ENCODE assay signal across 29 cellular contexts in genomic region chr11:68667511-68668253, GRCh38. TPM values are rescaled to one million over a fixed set of nuclear protein-coding genes. Genes with fewer than 3 reads are reported as not detected.
"Had no signal": no experiment of that assay in that cellular context is flagged by ENCODE, and none has a peak within 500 bp of the region (broad histone marks: within the 10 kb centered on the region; RNA-seq: fewer than 3 reads in every experiment).

No MANE protein-coding gene starts in this region.

- H3K4me3 Mint-ChIP-seq: activated CD4-positive, alpha-beta T cell treated with anti-CD3 and anti-CD28 coated beads for 36 hours; activated CD8-positive, alpha-beta memory T cell treated with anti-CD3 and anti-CD28 coated beads, Interleukin-2, amount 10 ng/mL, durations not matched to agents 7 days and 5 days; activated CD8-positive, alpha-beta T cell treated with anti-CD3 and anti-CD28 coated beads, Interleukin-2, amount 10 ng/mL, durations not matched to agents 7 days and 5 days; central memory CD8-positive, alpha-beta T cell; memory B cell; natural killer cell; neural progenitor cell; T-helper 2 cell treated with Interferon-gamma antibody and Interleukin-4, amounts not matched to agents 5 μg/mL and 100 μg/mL, for 36 hours had no signal

- H3K9me3 Mint-ChIP-seq: activated naive CD4-positive, alpha-beta T cell treated with anti-CD3 and anti-CD28 coated beads, Interleukin-2, amount 50 U/mL, for 72 hours; activated T-helper 2 cell treated with anti-CD3 and anti-CD28 coated beads, Interferon-gamma antibody, Interleukin-2, Interleukin-4, amounts not matched to agents 10 μg/mL and 5 μg/mL and 100 μg/mL, durations not matched to agents 14 hours and 24 hours and 36 hours; central memory CD8-positive, alpha-beta T cell; natural killer cell; neural progenitor cell; T-helper 2 cell treated with Interferon-gamma antibody and Interleukin-4, amounts not matched to agents 5 μg/mL and 100 μg/mL, for 36 hours had no signal

- H3K9me3 ChIP-seq: breast epithelium, right lobe of liver, testis, transverse colon, uterus had no signal

- H3K27me3 Mint-ChIP-seq: activated CD4-positive, alpha-beta T cell treated with anti-CD3 and anti-CD28 coated beads for 36 hours had no signal

- H3K4me1 ChIP-seq: breast epithelium, neural progenitor cell, right lobe of liver, testis, transverse colon, uterus had no signal

- H3K27ac ChIP-seq: breast epithelium, dorsolateral prefrontal cortex, hepatocyte, neural progenitor cell, right lobe of liver, testis, transverse colon, uterus had no signal

- H3K4me1 Mint-ChIP-seq: activated CD4-positive, alpha-beta T cell treated with anti-CD3 and anti-CD28 coated beads for 36 hours; activated CD8-positive, alpha-beta memory T cell treated with anti-CD3 and anti-CD28 coated beads, Interleukin-2, amount 10 ng/mL, durations not matched to agents 7 days and 5 days; central memory CD8-positive, alpha-beta T cell; memory B cell; natural killer cell had no signal

- H3K4me3 ChIP-seq: breast epithelium, dorsolateral prefrontal cortex, hepatocyte, neural progenitor cell, right lobe of liver, testis, transverse colon, uterus had no signal

- H3K36me3 Mint-ChIP-seq: activated CD8-positive, alpha-beta memory T cell treated with anti-CD3 and anti-CD28 coated beads, Interleukin-2, amount 10 ng/mL, durations not matched to agents 7 days and 5 days; activated naive CD4-positive, alpha-beta T cell treated with anti-CD3 and anti-CD28 coated beads, Interleukin-2, amount 50 U/mL, for 72 hours; memory B cell; natural killer cell had no signal

- H3K27ac Mint-ChIP-seq: activated CD4-positive, alpha-beta T cell treated with anti-CD3 and anti-CD28 coated beads for 36 hours; activated CD8-positive, alpha-beta memory T cell treated with anti-CD3 and anti-CD28 coated beads, Interleukin-2, amount 10 ng/mL, durations not matched to agents 7 days and 5 days; activated CD8-positive, alpha-beta T cell treated with anti-CD3 and anti-CD28 coated beads, Interleukin-2, amount 10 ng/mL, durations not matched to agents 7 days and 5 days; activated naive CD4-positive, alpha-beta T cell treated with anti-CD3 and anti-CD28 coated beads, Interleukin-2, amount 50 U/mL, for 72 hours; activated T-helper 2 cell treated with anti-CD3 and anti-CD28 coated beads, Interferon-gamma antibody, Interleukin-2, Interleukin-4, amounts not matched to agents 10 μg/mL and 5 μg/mL and 100 μg/mL, durations not matched to agents 14 hours and 24 hours and 36 hours; memory B cell; natural killer cell; neural progenitor cell; T-helper 2 cell treated with Interferon-gamma antibody and Interleukin-4, amounts not matched to agents 5 μg/mL and 100 μg/mL, for 36 hours had no signal

- H3K27me3 ChIP-seq: hepatocyte, neural progenitor cell, right lobe of liver, testis, transverse colon, uterus had no signal

- H3K9ac ChIP-seq: neural progenitor cell had no signal

- H3K79me2 ChIP-seq: hepatocyte had no signal

- FAIRE-seq: colon, frontal cortex, keratinocyte, small intestine had no signal

- H2AFZ ChIP-seq: hepatocyte, neural progenitor cell had no signal

- H3K36me3 ChIP-seq: breast epithelium, neural progenitor cell, right lobe of liver, transverse colon, uterus had no signal

- ATAC-seq: activated CD4-positive, alpha-beta T cell treated with anti-CD3 and anti-CD28 coated beads for 36 hours; activated CD8-positive, alpha-beta memory T cell treated with anti-CD3 and anti-CD28 coated beads, Interleukin-2, amount 10 ng/mL, durations not matched to agents 7 days and 5 days; activated CD8-positive, alpha-beta T cell treated with anti-CD3 and anti-CD28 coated beads, Interleukin-2, amount 10 ng/mL, durations not matched to agents 7 days and 5 days; activated naive CD4-positive, alpha-beta T cell treated with anti-CD3 and anti-CD28 coated beads, Interleukin-2, amount 50 U/mL, for 72 hours; left colon; natural killer cell had no signal

- H3K4me2 ChIP-seq: hepatocyte, neural progenitor cell had no signal

- DNase-seq: activated CD4-positive, alpha-beta T cell treated with anti-CD3 and anti-CD28 coated beads for 36 hours; activated CD4-positive, CD25-positive, alpha-beta regulatory T cell; activated CD8-positive, alpha-beta memory T cell treated with anti-CD3 and anti-CD28 coated beads, Interleukin-2, amount 10 ng/mL, durations not matched to agents 7 days and 5 days; activated CD8-positive, alpha-beta T cell treated with anti-CD3 and anti-CD28 coated beads, Interleukin-2, amount 10 ng/mL, durations not matched to agents 7 days and 5 days; activated naive CD4-positive, alpha-beta T cell; activated T-cell treated with anti-CD3 and anti-CD28 coated beads, Interleukin-2, amount 50 U/mL, for 48 hours; effector memory CD4-positive, alpha-beta T cell; natural killer cell; small intestine; stimulated activated CD4-positive, alpha-beta T cell treated with anti-CD3 and anti-CD28 coated beads, Interleukin-1b, Interleukin-23, amount 100 ng/mL, for 48 hours; stimulated activated naive CD4-positive, alpha-beta T cell treated with Interleukin-2 at 50 U/mL for 16 hours; T-helper 1 cell; testis had no signal

RNA-seq across cellular contexts. Expression of gene GAL, which starts 16.7 kb away (rescaled TPM):
- total RNA-seq: activated CD8-positive, alpha-beta memory T cell treated with anti-CD3 and anti-CD28 coated beads, Interleukin-2, amount 10 ng/mL, durations not matched to agents 7 days and 5 days; activated CD8-positive, alpha-beta T cell treated with anti-CD3 and anti-CD28 coated beads, Interleukin-2, amount 10 ng/mL, durations not matched to agents 7 days and 5 days; frontal cortex; natural killer cell had no signal
